In genomic region chr16:72255785-72256184, GRCh38 we compare ENCODE assay signal across 14 cellular contexts.
"Had no signal": no experiment of that assay in that cellular context is flagged by ENCODE, and none has a peak within 500 bp of the region (broad histone marks: within the 10 kb centered on the region; RNA-seq: fewer than 3 reads in every experiment).

No MANE protein-coding gene starts in this region.

- H3K4me1 ChIP-seq: ascending aorta had no signal

- H3K9me3 Mint-ChIP-seq: activated CD4-positive, alpha-beta memory T cell treated with anti-CD3 and anti-CD28 coated beads for 36 hours; stimulated activated naive CD8-positive, alpha-beta T cell treated with anti-CD3 and anti-CD28 coated beads, Interleukin-15, Interleukin-2, amounts not matched to agents 100 ng/mL and 50 ng/mL, for 24 hours; T-helper 2 cell treated with Interferon-gamma antibody and Interleukin-4, amounts not matched to agents 5 μg/mL and 100 μg/mL, for 36 hours had no signal

- ATAC-seq: left lobe of liver, natural killer cell had no signal

- H3K36me3 Mint-ChIP-seq: activated CD4-positive, alpha-beta memory T cell treated with anti-CD3 and anti-CD28 coated beads for 36 hours; natural killer cell had no signal

- H3K27ac ChIP-seq: ascending aorta, cardiac muscle cell, epithelial cell of prostate had no signal

- H3K27me3 ChIP-seq: ascending aorta, cardiac muscle cell had no signal

- H3K4me3 Mint-ChIP-seq: activated CD4-positive, alpha-beta memory T cell treated with anti-CD3 and anti-CD28 coated beads for 36 hours; natural killer cell; stimulated activated naive CD8-positive, alpha-beta T cell treated with anti-CD3 and anti-CD28 coated beads, Interleukin-15, Interleukin-2, amounts not matched to agents 100 ng/mL and 50 ng/mL, for 24 hours; T-helper 2 cell treated with Interferon-gamma antibody and Interleukin-4, amounts not matched to agents 5 μg/mL and 100 μg/mL, for 36 hours had no signal

- H3K36me3 ChIP-seq: ascending aorta, cardiac muscle cell had no signal

- H3K4me3 ChIP-seq: ascending aorta, cardiac muscle cell had no signal

- H3K9me3 ChIP-seq: ascending aorta had no signal

- DNase-seq: activated CD4-positive, alpha-beta memory T cell treated with anti-CD3 and anti-CD28 coated beads for 36 hours; activated CD4-positive, alpha-beta T cell treated with anti-CD3 and anti-CD28 coated beads for 1 hour; foreskin melanocyte; head of caudate nucleus; natural killer cell; occipital lobe; stimulated activated CD4-positive, alpha-beta T cell treated with anti-CD3 and anti-CD28 coated beads, Interleukin-15, amount 100 ng/mL, for 24 hours; stimulated activated CD4-positive, alpha-beta T cell treated with anti-CD3 and anti-CD28 coated beads, Interleukin-4, amount 100 ng/mL, for 24 hours had no signal

- H3K4me1 Mint-ChIP-seq: natural killer cell had no signal

- H3K27me3 Mint-ChIP-seq: activated CD4-positive, alpha-beta memory T cell treated with anti-CD3 and anti-CD28 coated beads for 36 hours; stimulated activated naive CD8-positive, alpha-beta T cell treated with anti-CD3 and anti-CD28 coated beads, Interleukin-15, Interleukin-2, amounts not matched to agents 100 ng/mL and 50 ng/mL, for 24 hours had no signal

- H3K27ac Mint-ChIP-seq: activated CD4-positive, alpha-beta memory T cell treated with anti-CD3 and anti-CD28 coated beads for 36 hours; natural killer cell; stimulated activated naive CD8-positive, alpha-beta T cell treated with anti-CD3 and anti-CD28 coated beads, Interleukin-15, Interleukin-2, amounts not matched to agents 100 ng/mL and 50 ng/mL, for 24 hours; T-helper 2 cell treated with Interferon-gamma antibody and Interleukin-4, amounts not matched to agents 5 μg/mL and 100 μg/mL, for 36 hours had no signal
